8 cellular contexts compared by ENCODE assay signal in the genomic region with DNA sequence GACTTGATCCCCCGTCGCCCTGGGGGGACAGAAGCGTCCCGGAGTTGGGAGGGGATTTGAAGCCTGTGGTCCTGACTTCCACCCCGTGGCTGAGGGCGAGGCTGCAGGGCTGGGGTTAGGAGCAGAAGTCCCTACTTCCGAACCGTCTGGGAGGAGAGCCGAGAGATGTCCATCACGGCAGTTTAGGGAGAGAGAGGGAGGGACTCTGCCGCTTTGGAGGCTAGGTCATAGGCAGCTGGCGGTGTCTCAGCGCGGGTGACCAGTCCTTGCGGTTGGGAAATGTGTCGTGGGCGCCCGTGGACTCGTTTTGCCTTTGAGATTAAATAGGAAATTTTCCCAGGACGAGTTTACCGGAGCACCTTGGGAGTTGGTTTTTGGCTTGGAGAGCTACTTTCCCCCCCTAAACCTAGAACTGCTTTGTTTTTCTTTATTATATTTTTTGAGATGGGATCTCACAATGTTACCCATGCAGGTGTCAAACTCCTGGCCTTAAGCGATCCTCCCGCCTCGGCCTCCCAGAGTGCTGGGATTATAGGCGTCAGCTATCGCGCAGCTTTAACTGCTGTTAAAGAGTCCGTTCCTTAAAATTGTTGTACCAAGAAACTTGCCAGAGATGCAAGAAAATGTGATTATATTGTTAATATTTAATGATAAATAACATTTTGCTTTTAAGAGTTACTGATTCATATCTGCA. TPM values are rescaled to one million over a fixed set of nuclear protein-coding genes. Genes with fewer than 3 reads are reported as not detected.
A peak's percentile ranks its signal among the peaks of the same experiment; 100 is the strongest.
DNase-seq lines count a peak whose midpoint lies in the region; ATAC-seq, FAIRE-seq and TF ChIP-seq lines count a peak whose summit lies in the region.
"Not testable (repeated sequence)": the region's sequence is repeated elsewhere in the genome, so short reads cannot be mapped to it uniquely, and the experiment has no call there.

No MANE protein-coding gene starts in this region.

- peak overlapping the region; percentile 97 for H3K4me2 ChIP-seq in skeletal muscle satellite cell (ENCODE audit: low read length)

- TF ChIP-seq CTCF in right lobe of liver (IDR thresholded peaks at IDR 0.05), result not testable (repeated sequence)

- FAIRE-seq in RCC 7860 (lab: Jason Lieb, UNC), result peak; percentile 68

- peak overlapping the region; percentile 98 for H3K9ac ChIP-seq in skeletal muscle satellite cell (ENCODE audit: low read depth, low read length)

- peaks cover 15% of the 10 kb centered on the region in 2 donors for H3K36me3 Mint-ChIP-seq in activated naive CD4-positive, alpha-beta T cell treated with anti-CD3 and anti-CD28 coated beads, Interleukin-2, amount 50 U/mL, for 72 hours

- H3K4me1 ChIP-seq in esophagus (ENCODE audit: control insufficient read depth in 2 of 2, insufficient read depth in 2 of 2, low read length in 1 of 2); right lobe of liver; skeletal muscle satellite cell (ENCODE audit: control insufficient read depth, insufficient read depth, low read length): not testable (repeated sequence)

- intact Hi-C loops in right lobe of liver (cut with DNase I), result not testable (repeated sequence)

- ATAC-seq in GM19395 (IDR thresholded peaks at IDR 0.05; ENCODE audit: unreplicated experiment) (peak; percentile 8), HG03460 (IDR thresholded peaks at IDR 0.05; ENCODE audit: unreplicated experiment) (peak; percentile 14), right lobe of liver (peak; percentile 58 to 67 (median 63))
- peak in 1 of 2 donors; percentile 40 for ATAC-seq in activated naive CD4-positive, alpha-beta T cell treated with anti-CD3 and anti-CD28 coated beads, Interleukin-2, amount 50 U/mL, for 72 hours

- peak overlapping the region; percentile 97 to 100 for H3K27ac ChIP-seq in esophagus (ENCODE audit: low read depth in 2 of 2, low read length in 1 of 2)
- H3K27ac ChIP-seq in right lobe of liver, result peak overlapping the region; percentile 79 to 99 (median 95)

- WGBS in esophagus, 2 donors, result 8 to 9% methylated on average over 28 of the region's 28 CpGs
- 14% methylated on average over 9 of the region's 28 CpGs for WGBS in right lobe of liver (ENCODE audit: insufficient coverage, low coverage, low lambda C conversion rate, missing lambda C conversion rate)

- not testable (repeated sequence) for H3K9me3 ChIP-seq in esophagus (ENCODE audit: control insufficient read depth in 2 of 2, insufficient read depth in 1 of 2, low read depth in 1 of 2, low read length in 1 of 2); right lobe of liver; skeletal muscle satellite cell (replicated peaks; ENCODE audit: low read length)

- peak; percentile 28 for DNase-seq in AG20443 (ENCODE audit: low spot score)
- DNase-seq in RCC 7860 (ENCODE audit: low spot score), result peak; percentile 38
- peak; percentile 12 to 58 for DNase-seq in activated naive CD4-positive, alpha-beta T cell treated with anti-CD3 and anti-CD28 coated beads, Interleukin-2, amount 50 U/mL, for 72 hours (ENCODE audit: low spot score in 2 of 2)
- peak in 2 of 3 donors; percentile 52 to 60 for DNase-seq in right lobe of liver

- not testable (repeated sequence) for H3K36me3 ChIP-seq in esophagus (ENCODE audit: control insufficient read depth in 2 of 2, insufficient read depth in 2 of 2, low read length in 1 of 2); right lobe of liver; skeletal muscle satellite cell (ENCODE audit: insufficient read depth, low read length)

- not testable (repeated sequence) for H3K27me3 ChIP-seq in esophagus (ENCODE audit: control insufficient read depth in 1 of 2, insufficient read depth in 2 of 2, low read length in 2 of 2); right lobe of liver; skeletal muscle satellite cell (ENCODE audit: control insufficient read depth, insufficient read depth, low read length)

- H3K27ac Mint-ChIP-seq in activated naive CD4-positive, alpha-beta T cell treated with anti-CD3 and anti-CD28 coated beads, Interleukin-2, amount 50 U/mL, for 72 hours, result peak overlapping the region; percentile 95 to 98

- H3K4me3 ChIP-seq in esophagus (ENCODE audit: low read depth in 1 of 2, low read length in 2 of 2) (peak overlapping the region; percentile 76 to 79), right lobe of liver (peak overlapping the region; percentile 81 to 87 (median 84)), skeletal muscle satellite cell (ENCODE audit: low read length) (peak overlapping the region; percentile 96)

- TF ChIP-seq POLR2A in right lobe of liver (IDR thresholded peaks at IDR 0.05), result not testable (repeated sequence)

- H3K9me3 Mint-ChIP-seq in activated naive CD4-positive, alpha-beta T cell treated with anti-CD3 and anti-CD28 coated beads, Interleukin-2, amount 50 U/mL, for 72 hours, result not testable (repeated sequence)

RNA-seq across cellular contexts. Expression of a gene that starts 26.6 kb away (rescaled TPM):
- 10 to 100 TPM in 1 of 2 donors, 1 to 10 TPM in 1; 8.2 to 11.3 TPM for total RNA-seq in activated naive CD4-positive, alpha-beta T cell treated with anti-CD3 and anti-CD28 coated beads, Interleukin-2, amount 50 U/mL, for 72 hours
- polyA plus RNA-seq in esophagus, result 1 to 10 TPM; 1.9 to 2.9 TPM
- 1 to 10 TPM; 1.4 to 5.7 (median 3.9) TPM for total RNA-seq in right lobe of liver
- 5.1 and 7.6 TPM in 2 replicates for total RNA-seq in skeletal muscle satellite cell (2012; rRNA removed)
